In the genomic region with DNA sequence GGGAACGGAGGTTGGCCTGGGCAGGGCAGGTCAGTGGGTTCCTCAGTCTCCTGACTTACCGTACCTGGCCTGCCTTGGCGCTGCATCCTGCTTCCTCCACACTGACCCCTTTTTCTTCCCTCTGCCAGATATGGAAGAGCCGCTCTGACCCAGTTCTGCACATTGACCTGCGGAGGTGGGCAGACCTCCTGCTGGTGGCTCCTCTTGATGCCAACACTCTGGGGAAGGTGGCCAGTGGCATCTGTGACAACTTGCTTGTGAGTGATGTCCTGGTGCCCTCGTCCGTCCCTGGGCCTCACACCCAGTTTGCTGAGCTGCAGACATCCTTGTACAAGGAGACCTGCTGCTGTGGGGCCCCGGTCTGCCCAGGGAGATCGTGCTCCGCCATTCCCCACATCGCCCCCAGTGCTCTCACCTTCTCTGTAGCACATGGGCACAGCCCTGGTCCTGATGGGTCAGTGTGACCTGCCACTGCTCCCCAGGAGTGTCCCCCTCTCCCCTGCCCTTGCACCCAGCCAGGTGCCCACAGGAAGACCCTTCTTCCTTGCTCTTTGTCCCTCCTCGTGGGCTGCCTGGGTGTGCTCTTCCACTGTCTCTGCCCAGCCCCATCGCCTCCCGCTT, we compare ENCODE assay signal across 10 cellular contexts. TPM values are rescaled to one million over a fixed set of nuclear protein-coding genes. Genes with fewer than 3 reads are reported as not detected.
A peak's percentile ranks its signal among the peaks of the same experiment; 100 is the strongest.
DNase-seq lines count a peak whose midpoint lies in the region; ATAC-seq, FAIRE-seq and TF ChIP-seq lines count a peak whose summit lies in the region.
"Had no signal": no experiment of that assay in that cellular context is flagged by ENCODE, and none has a peak within 500 bp of the region (broad histone marks: within the 10 kb centered on the region; RNA-seq: fewer than 3 reads in every experiment).

No MANE protein-coding gene starts in this region.

- no peaks in the 10 kb centered on the region for H3K9me3 Mint-ChIP-seq in activated T-helper 2 cell treated with anti-CD3 and anti-CD28 coated beads, Interferon-gamma antibody, Interleukin-2, Interleukin-4, amounts not matched to agents 10 μg/mL and 5 μg/mL and 100 μg/mL, durations not matched to agents 14 hours and 24 hours and 36 hours

- no peak overlapping the region for H2AFZ ChIP-seq in HepG2 (ENCODE audit: low read length)
- no peak overlapping the region for H2AFZ ChIP-seq in smooth muscle cell (ENCODE audit: low read depth)

- WGBS in HepG2 (ENCODE audit: low lambda C conversion rate): 91% methylated on average over 11 of the region's 14 CpGs
- 94% methylated on average over 14 of the region's 14 CpGs for WGBS in smooth muscle cell (ENCODE audit: low lambda C conversion rate)

- peaks cover 10% of the 10 kb centered on the region for H3F3A ChIP-seq in smooth muscle cell (ENCODE audit: low read depth)

- TF ChIP-seq CTCF in HepG2 (CRISPR knock-in tag; IDR thresholded peaks at IDR 0.05): no peak
- no peak for TF ChIP-seq CTCF in smooth muscle cell (IDR thresholded peaks at IDR 0.05; ENCODE audit: borderline replicate concordance, insufficient read depth, poor library complexity, severe bottlenecking)

- CTCF ChIA-PET in HepG2 (lab: Yijun Ruan, JAX; ENCODE audit: low intra/inter-chr PET ratio, low total read pairs): interaction anchor here (2.8 kb wide), 1 partner anchor 159 kb away, joined by 54 read pairs; the partner anchor contains the start of gene C15orf39

- no peaks in the 10 kb centered on the region for H3K27me3 ChIP-seq in HepG2 (ENCODE audit: control insufficient read depth in 1 of 2, insufficient read depth in 2 of 2, low read length in 2 of 2)
- H3K27me3 ChIP-seq in smooth muscle cell (ENCODE audit: low read depth): no peaks in the 10 kb centered on the region
- H3K27me3 ChIP-seq in MG63: no peaks in the 10 kb centered on the region

- no peaks in the 10 kb centered on the region for H3K27me3 Mint-ChIP-seq in activated T-helper 2 cell treated with anti-CD3 and anti-CD28 coated beads, Interferon-gamma antibody, Interleukin-2, Interleukin-4, amounts not matched to agents 10 μg/mL and 5 μg/mL and 100 μg/mL, durations not matched to agents 14 hours and 24 hours and 36 hours (ENCODE audit: low read depth)

- H3K79me2 ChIP-seq in HepG2 (ENCODE audit: insufficient read depth, low read length): no peaks in the 10 kb centered on the region
- no peaks in the 10 kb centered on the region for H3K79me2 ChIP-seq in smooth muscle cell (ENCODE audit: low read depth)

- H3K4me3 Mint-ChIP-seq in activated T-helper 2 cell treated with anti-CD3 and anti-CD28 coated beads, Interferon-gamma antibody, Interleukin-2, Interleukin-4, amounts not matched to agents 10 μg/mL and 5 μg/mL and 100 μg/mL, durations not matched to agents 14 hours and 24 hours and 36 hours (ENCODE audit: low read depth): peak overlapping the region; percentile 74

- intact Hi-C loops in activated T-helper 2 cell treated with anti-CD3 and anti-CD28 coated beads, Interferon-gamma antibody, Interleukin-2, Interleukin-4, amounts not matched to agents 10 μg/mL and 5 μg/mL and 100 μg/mL, durations not matched to agents 14 hours and 24 hours and 36 hours (cut with micrococcal nuclease): no loop called here
- intact Hi-C loops in HepG2 (cut with micrococcal nuclease; ENCODE audit: unreplicated experiment): loop anchor here (5.0 kb wide), 1 partner anchor 78 kb away; no protein-coding TSS in a partner anchor
- intact Hi-C loops in left colon (cut with DNase I, micrococcal nuclease): loop anchor here (5.0 kb wide), 1 partner anchor 158 kb away; the partner anchor contains the start of gene C15orf39 (in 2 of the 2)

- peak overlapping the region; percentile 66 for H3K9ac ChIP-seq in HepG2 (ENCODE audit: insufficient read depth, low read depth, low read length)
- H3K9ac ChIP-seq in smooth muscle cell (ENCODE audit: low read depth): no peak overlapping the region

- TF ChIP-seq POLR2A in GM19099 (IDR thresholded peaks at IDR 0.05; ENCODE audit: extremely low read depth, insufficient read length, low read depth): peak; percentile 18
- no peak for TF ChIP-seq POLR2A in HepG2 (IDR thresholded peaks at IDR 0.05; ENCODE audit: insufficient read depth in 1 of 2, low read depth in 2 of 2, low read length in 2 of 2)

- peaks cover 5 to 15% of the 10 kb centered on the region in 2 experiments; a peak in 4 of 5 replicates for H3K36me3 ChIP-seq in HepG2 (replicated peaks in 1 of 2; ENCODE audit: control insufficient read depth in 1 of 2, insufficient read depth in 2 of 2, low read length in 2 of 2)
- no peaks in the 10 kb centered on the region for H3K36me3 ChIP-seq in smooth muscle cell (ENCODE audit: low read depth)
- peaks cover 30% of the 10 kb centered on the region for H3K36me3 ChIP-seq in MG63

- H4K20me1 ChIP-seq in HepG2 (ENCODE audit: insufficient read depth, low read length): no peaks in the 10 kb centered on the region
- H4K20me1 ChIP-seq in smooth muscle cell (ENCODE audit: low read depth): no peaks in the 10 kb centered on the region

- no peaks in the 10 kb centered on the region for H3K9me3 ChIP-seq in HepG2 (ENCODE audit: low read length)
- H3K9me3 ChIP-seq in smooth muscle cell (replicated peaks; ENCODE audit: low read depth): no peaks in the 10 kb centered on the region
- no peaks in the 10 kb centered on the region for H3K9me3 ChIP-seq in MG63

- POLR2A ChIA-PET in HepG2 (lab: Yijun Ruan, JAX): interaction anchor here (0.7 to 3.3 kb wide), 17 partner anchors 10 to 176 kb away, joined by 3 to 60 read pairs (median 16); partner anchors contain the start of gene PPCDC

- in situ Hi-C loops in HepG2 (cut with HindIII; ENCODE audit: extremely low pct_ligation_motif_present, low pct_unique_long_range_greater_than_20kb): no loop called here

- no peak for TF ChIP-seq RAD21 in HepG2 (CRISPR knock-in tag; IDR thresholded peaks at IDR 0.05)

- H3K27ac Mint-ChIP-seq in activated T-helper 2 cell treated with anti-CD3 and anti-CD28 coated beads, Interferon-gamma antibody, Interleukin-2, Interleukin-4, amounts not matched to agents 10 μg/mL and 5 μg/mL and 100 μg/mL, durations not matched to agents 14 hours and 24 hours and 36 hours: peak overlapping the region; percentile 73

- peak overlapping the region; percentile 59; the same call in 1 of the 2 replicates for H3K4me2 ChIP-seq in HepG2 (ENCODE audit: low read depth, low read length)
- peak overlapping the region; percentile 55 for H3K4me2 ChIP-seq in smooth muscle cell

- H3K36me3 Mint-ChIP-seq in activated T-helper 2 cell treated with anti-CD3 and anti-CD28 coated beads, Interferon-gamma antibody, Interleukin-2, Interleukin-4, amounts not matched to agents 10 μg/mL and 5 μg/mL and 100 μg/mL, durations not matched to agents 14 hours and 24 hours and 36 hours (ENCODE audit: low read depth): peaks cover 60% of the 10 kb centered on the region

- H3K4me1 ChIP-seq in HepG2 (ENCODE audit: insufficient read depth, low read length): peaks cover 65% of the 10 kb centered on the region
- peaks cover 14% of the 10 kb centered on the region for H3K4me1 ChIP-seq in smooth muscle cell (ENCODE audit: low read depth)

- H3K27ac ChIP-seq in HepG2 (ENCODE audit: extremely low read length, insufficient read depth, low read length): peak overlapping the region; percentile 79
- peak overlapping the region; percentile 77 for H3K27ac ChIP-seq in smooth muscle cell (ENCODE audit: low read depth)

- H3K4me3 ChIP-seq in HepG2 (replicated peaks in 1 of 3; ENCODE audit: insufficient read depth in 1 of 3, low read depth in 2 of 3, low read length in 3 of 3) (no peak overlapping the region), smooth muscle cell (no peak overlapping the region), MG63 (no peak overlapping the region)

- H3K4me1 Mint-ChIP-seq in activated T-helper 2 cell treated with anti-CD3 and anti-CD28 coated beads, Interferon-gamma antibody, Interleukin-2, Interleukin-4, amounts not matched to agents 10 μg/mL and 5 μg/mL and 100 μg/mL, durations not matched to agents 14 hours and 24 hours and 36 hours (ENCODE audit: low read depth): peaks cover 76% of the 10 kb centered on the region

- ATAC-seq in HepG2 (no peak), left colon (no peak), GM21619 (IDR thresholded peaks at IDR 0.05; ENCODE audit: unreplicated experiment) (no peak)

- BruUV-seq in HepG2 (replicated peaks; lab: Mats Ljungman, UMichigan): no TSS peak

- DNase-seq in activated T-helper 2 cell treated with anti-CD3 and anti-CD28 coated beads, Interferon-gamma antibody, Interleukin-2, Interleukin-4, amounts not matched to agents 10 μg/mL and 5 μg/mL and 100 μg/mL, durations not matched to agents 14 hours and 24 hours and 36 hours (ENCODE audit: low spot score): no peak
- DNase-seq in HepG2 (ENCODE audit: low spot score) (no peak), smooth muscle cell (lab: John Stamatoyannopoulos, UW; ENCODE audit: unreplicated experiment) (no peak), SIG-M5 (lab: John Stamatoyannopoulos, UW) (no peak), left colon (no peak), MG63 (no peak)
- DNase-seq: effector memory CD4-positive, alpha-beta T cell had no signal

- TF ChIP-seq EP300 in HepG2 (IDR thresholded peaks at IDR 0.05; ENCODE audit: low read depth in 2 of 2, low read length in 2 of 2) (no peak), HepG2 (CRISPR knock-in tag; IDR thresholded peaks at IDR 0.05; ENCODE audit: borderline replicate concordance) (no peak)

- no peak for FAIRE-seq in HepG2 (lab: Jason Lieb, UNC)
- FAIRE-seq: keratinocyte had no signal

RNA-seq across cellular contexts. Expression of gene PPCDC, which starts 21.0 kb away (rescaled TPM):
- total RNA-seq in activated T-helper 2 cell treated with anti-CD3 and anti-CD28 coated beads, Interferon-gamma antibody, Interleukin-2, Interleukin-4, amounts not matched to agents 10 μg/mL and 5 μg/mL and 100 μg/mL, durations not matched to agents 14 hours and 24 hours and 36 hours: 28.4 and 31.0 TPM in 2 replicates
- total RNA-seq in HepG2 (2016; rRNA removed; fragmentation: Illumina TruSeq; extraction: Trizol): 9.9 and 12.3 TPM in 2 replicates
- total RNA-seq in HepG2 (2016; cell fraction: cytosol; rRNA removed; fragmentation: Illumina TruSeq; extraction: Trizol; ENCODE audit: low read depth): 4.1 and 6.1 TPM in 2 replicates
- 12.0 and 13.0 TPM in 2 replicates for total RNA-seq in HepG2 (2016; cell fraction: insoluble cytoplasmic fraction; rRNA removed; fragmentation: Illumina TruSeq; extraction: Trizol)
- total RNA-seq in HepG2 (2016; cell fraction: membrane; rRNA removed; fragmentation: Illumina TruSeq; extraction: Trizol): 8.6 and 11.2 TPM in 2 replicates
- total RNA-seq in HepG2 (2016; cell fraction: nucleus; rRNA removed; fragmentation: Illumina TruSeq; extraction: Trizol): 11.2 and 14.5 TPM in 2 replicates
- 12.8 and 13.9 TPM in 2 replicates for polyA plus RNA-seq in HepG2 (2011; rRNA removed)
- 12.1 and 15.8 TPM in 2 replicates for polyA plus RNA-seq in HepG2 (2011; cell fraction: cytosol; rRNA removed)
- 21.1 and 24.9 TPM in 2 replicates for polyA plus RNA-seq in HepG2 (2011; cell fraction: nucleus; rRNA removed)
- polyA plus RNA-seq in HepG2 (2012): 5.4 and 7.5 TPM in 2 replicates
- 5.6 and 6.3 TPM in 2 replicates for polyA plus RNA-seq in HepG2 (2016; cell fraction: cytosol; fragmentation: Illumina TruSeq; extraction: Trizol; ENCODE audit: low read depth)
- polyA plus RNA-seq in HepG2 (2016; cell fraction: insoluble cytoplasmic fraction; fragmentation: Illumina TruSeq; extraction: Trizol; ENCODE audit: low read depth): 12.3 and 13.4 TPM in 2 replicates
- 6.8 and 8.5 TPM in 2 replicates for polyA plus RNA-seq in HepG2 (2016; cell fraction: membrane; fragmentation: Illumina TruSeq; extraction: Trizol; ENCODE audit: low read depth)
- polyA plus RNA-seq in HepG2 (2016; cell fraction: nucleus; fragmentation: Illumina TruSeq; extraction: Trizol; ENCODE audit: insufficient read depth, low read depth): 17.5 and 18.7 TPM in 2 replicates
- polyA minus RNA-seq in HepG2 (2011; rRNA and poly(A)+ RNA removed; ENCODE audit: low replicate concordance): 42.6 and 47.0 TPM in 2 replicates
- polyA minus RNA-seq in HepG2 (2011; cell fraction: cytosol; rRNA and poly(A)+ RNA removed): 2.5 and 4.8 TPM in 2 replicates
- 24.3 and 26.1 TPM in 2 replicates for polyA minus RNA-seq in HepG2 (2011; cell fraction: nucleus; rRNA and poly(A)+ RNA removed)
- total RNA-seq in smooth muscle cell: 6.2 and 33.7 TPM in 2 replicates
- polyA plus RNA-seq in smooth muscle cell: 7.8 and 11.9 TPM in 2 replicates
- 10 to 100 TPM; 11.1 to 13.6 TPM for total RNA-seq in left colon
- total RNA-seq in MG63 (2014; rRNA removed; shearing (Covaris generic); ENCODE audit: low replicate concordance): 10.8 and 31.9 TPM in 2 replicates

RNA-seq across cellular contexts. Expression of gene SCAMP5, which starts 49.0 kb away (rescaled TPM):
- 0.89 and 0.99 TPM in 2 replicates for total RNA-seq in activated T-helper 2 cell treated with anti-CD3 and anti-CD28 coated beads, Interferon-gamma antibody, Interleukin-2, Interleukin-4, amounts not matched to agents 10 μg/mL and 5 μg/mL and 100 μg/mL, durations not matched to agents 14 hours and 24 hours and 36 hours
- 31.1 and 34.3 TPM in 2 replicates for total RNA-seq in HepG2 (2016; rRNA removed; fragmentation: Illumina TruSeq; extraction: Trizol)
- total RNA-seq in HepG2 (2016; cell fraction: cytosol; rRNA removed; fragmentation: Illumina TruSeq; extraction: Trizol; ENCODE audit: low read depth): 18.1 and 20.2 TPM in 2 replicates
- total RNA-seq in HepG2 (2016; cell fraction: insoluble cytoplasmic fraction; rRNA removed; fragmentation: Illumina TruSeq; extraction: Trizol): 28.9 and 30.0 TPM in 2 replicates
- total RNA-seq in HepG2 (2016; cell fraction: membrane; rRNA removed; fragmentation: Illumina TruSeq; extraction: Trizol): 51.8 and 60.3 TPM in 2 replicates
- total RNA-seq in HepG2 (2016; cell fraction: nucleus; rRNA removed; fragmentation: Illumina TruSeq; extraction: Trizol): 18.6 and 23.6 TPM in 2 replicates
- 49.0 and 58.1 TPM in 2 replicates for polyA plus RNA-seq in HepG2 (2011; rRNA removed)
- polyA plus RNA-seq in HepG2 (2011; cell fraction: cytosol; rRNA removed): 46.5 and 47.4 TPM in 2 replicates
- 39.9 and 45.6 TPM in 2 replicates for polyA plus RNA-seq in HepG2 (2011; cell fraction: nucleus; rRNA removed)
- polyA plus RNA-seq in HepG2 (2012): 23.3 and 23.6 TPM in 2 replicates
- 30.8 and 37.6 TPM in 2 replicates for polyA plus RNA-seq in HepG2 (2016; cell fraction: cytosol; fragmentation: Illumina TruSeq; extraction: Trizol; ENCODE audit: low read depth)
- polyA plus RNA-seq in HepG2 (2016; cell fraction: insoluble cytoplasmic fraction; fragmentation: Illumina TruSeq; extraction: Trizol; ENCODE audit: low read depth): 43.3 and 47.6 TPM in 2 replicates
- 77.2 and 78.4 TPM in 2 replicates for polyA plus RNA-seq in HepG2 (2016; cell fraction: membrane; fragmentation: Illumina TruSeq; extraction: Trizol; ENCODE audit: low read depth)
- polyA plus RNA-seq in HepG2 (2016; cell fraction: nucleus; fragmentation: Illumina TruSeq; extraction: Trizol; ENCODE audit: insufficient read depth, low read depth): 46.8 and 52.7 TPM in 2 replicates
- 10.5 and 79.6 TPM in 2 replicates for polyA minus RNA-seq in HepG2 (2011; rRNA and poly(A)+ RNA removed; ENCODE audit: low replicate concordance)
- 15.0 and 19.5 TPM in 2 replicates for polyA minus RNA-seq in HepG2 (2011; cell fraction: cytosol; rRNA and poly(A)+ RNA removed)
- 7.2 and 10.4 TPM in 2 replicates for polyA minus RNA-seq in HepG2 (2011; cell fraction: nucleus; rRNA and poly(A)+ RNA removed)
- 2.8 and 18.1 TPM in 2 replicates for total RNA-seq in smooth muscle cell
- 5.5 and 6.6 TPM in 2 replicates for polyA plus RNA-seq in smooth muscle cell
- 1 to 10 TPM; 4.5 to 8.6 TPM for total RNA-seq in left colon
- 0.20 and 3.4 TPM in 2 replicates for total RNA-seq in MG63 (2014; rRNA removed; shearing (Covaris generic); ENCODE audit: low replicate concordance)
